In the genomic region with DNA sequence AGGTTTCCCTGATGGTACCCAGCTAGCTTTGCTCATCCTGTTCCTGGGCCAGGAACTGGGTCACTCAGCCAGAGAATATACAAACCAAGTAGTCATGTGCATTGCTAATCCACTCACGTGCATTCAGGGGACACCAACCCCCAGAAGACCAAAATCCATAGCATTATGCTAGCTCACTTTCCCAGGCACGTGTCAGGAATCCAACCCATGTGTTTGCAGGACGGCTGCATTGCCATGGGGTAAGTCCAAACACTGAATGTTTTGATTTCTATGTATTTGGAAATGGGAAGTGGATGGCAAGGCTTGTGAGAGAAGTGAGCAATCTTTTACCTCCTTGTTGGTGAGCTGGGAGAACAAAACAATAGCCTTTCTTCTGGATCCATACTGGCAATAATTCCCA, we compare ENCODE assay signal across 2 cellular contexts.
TF ChIP-seq lines count a peak whose summit lies in the region.

No MANE protein-coding gene starts in this region.

TF ChIP-seq in IMR-90, 13 proteins besides CTCF, POLR2A, EP300 and RAD21:
- TF ChIP-seq MXI1 (IDR thresholded peaks at IDR 0.05; ENCODE audit: borderline replicate concordance, low read depth, low read length) (peak; percentile 51; the same call in 1 of the 2 replicates), CHD1 (IDR thresholded peaks at IDR 0.05; ENCODE audit: low read depth, low read length) (no peak), MAZ (IDR thresholded peaks at IDR 0.05; ENCODE audit: borderline replicate concordance, low read depth, low read length) (no peak), BHLHE40 (IDR thresholded peaks at IDR 0.05; ENCODE audit: low read depth, low read length) (peak; percentile 97), CEBPB (IDR thresholded peaks at IDR 0.05; ENCODE audit: low read depth, low read length) (no peak), MAFK (IDR thresholded peaks at IDR 0.05; ENCODE audit: low read depth, low read length) (no peak), FOS (IDR thresholded peaks at IDR 0.05; ENCODE audit: low read depth, low read length) (no peak), ELK1 (IDR thresholded peaks at IDR 0.05; ENCODE audit: borderline replicate concordance, low read depth, low read length) (no peak)

TF ChIP-seq in H1, 55 proteins besides CTCF, POLR2A, EP300 and RAD21:
- TF ChIP-seq TEAD4 (IDR thresholded peaks at IDR 0.05; ENCODE audit: low read depth, low read length), result no peak
- TF ChIP-seq KDM5A (IDR thresholded peaks at IDR 0.05; ENCODE audit: low read length), result no peak
- TF ChIP-seq, protein P1, sequence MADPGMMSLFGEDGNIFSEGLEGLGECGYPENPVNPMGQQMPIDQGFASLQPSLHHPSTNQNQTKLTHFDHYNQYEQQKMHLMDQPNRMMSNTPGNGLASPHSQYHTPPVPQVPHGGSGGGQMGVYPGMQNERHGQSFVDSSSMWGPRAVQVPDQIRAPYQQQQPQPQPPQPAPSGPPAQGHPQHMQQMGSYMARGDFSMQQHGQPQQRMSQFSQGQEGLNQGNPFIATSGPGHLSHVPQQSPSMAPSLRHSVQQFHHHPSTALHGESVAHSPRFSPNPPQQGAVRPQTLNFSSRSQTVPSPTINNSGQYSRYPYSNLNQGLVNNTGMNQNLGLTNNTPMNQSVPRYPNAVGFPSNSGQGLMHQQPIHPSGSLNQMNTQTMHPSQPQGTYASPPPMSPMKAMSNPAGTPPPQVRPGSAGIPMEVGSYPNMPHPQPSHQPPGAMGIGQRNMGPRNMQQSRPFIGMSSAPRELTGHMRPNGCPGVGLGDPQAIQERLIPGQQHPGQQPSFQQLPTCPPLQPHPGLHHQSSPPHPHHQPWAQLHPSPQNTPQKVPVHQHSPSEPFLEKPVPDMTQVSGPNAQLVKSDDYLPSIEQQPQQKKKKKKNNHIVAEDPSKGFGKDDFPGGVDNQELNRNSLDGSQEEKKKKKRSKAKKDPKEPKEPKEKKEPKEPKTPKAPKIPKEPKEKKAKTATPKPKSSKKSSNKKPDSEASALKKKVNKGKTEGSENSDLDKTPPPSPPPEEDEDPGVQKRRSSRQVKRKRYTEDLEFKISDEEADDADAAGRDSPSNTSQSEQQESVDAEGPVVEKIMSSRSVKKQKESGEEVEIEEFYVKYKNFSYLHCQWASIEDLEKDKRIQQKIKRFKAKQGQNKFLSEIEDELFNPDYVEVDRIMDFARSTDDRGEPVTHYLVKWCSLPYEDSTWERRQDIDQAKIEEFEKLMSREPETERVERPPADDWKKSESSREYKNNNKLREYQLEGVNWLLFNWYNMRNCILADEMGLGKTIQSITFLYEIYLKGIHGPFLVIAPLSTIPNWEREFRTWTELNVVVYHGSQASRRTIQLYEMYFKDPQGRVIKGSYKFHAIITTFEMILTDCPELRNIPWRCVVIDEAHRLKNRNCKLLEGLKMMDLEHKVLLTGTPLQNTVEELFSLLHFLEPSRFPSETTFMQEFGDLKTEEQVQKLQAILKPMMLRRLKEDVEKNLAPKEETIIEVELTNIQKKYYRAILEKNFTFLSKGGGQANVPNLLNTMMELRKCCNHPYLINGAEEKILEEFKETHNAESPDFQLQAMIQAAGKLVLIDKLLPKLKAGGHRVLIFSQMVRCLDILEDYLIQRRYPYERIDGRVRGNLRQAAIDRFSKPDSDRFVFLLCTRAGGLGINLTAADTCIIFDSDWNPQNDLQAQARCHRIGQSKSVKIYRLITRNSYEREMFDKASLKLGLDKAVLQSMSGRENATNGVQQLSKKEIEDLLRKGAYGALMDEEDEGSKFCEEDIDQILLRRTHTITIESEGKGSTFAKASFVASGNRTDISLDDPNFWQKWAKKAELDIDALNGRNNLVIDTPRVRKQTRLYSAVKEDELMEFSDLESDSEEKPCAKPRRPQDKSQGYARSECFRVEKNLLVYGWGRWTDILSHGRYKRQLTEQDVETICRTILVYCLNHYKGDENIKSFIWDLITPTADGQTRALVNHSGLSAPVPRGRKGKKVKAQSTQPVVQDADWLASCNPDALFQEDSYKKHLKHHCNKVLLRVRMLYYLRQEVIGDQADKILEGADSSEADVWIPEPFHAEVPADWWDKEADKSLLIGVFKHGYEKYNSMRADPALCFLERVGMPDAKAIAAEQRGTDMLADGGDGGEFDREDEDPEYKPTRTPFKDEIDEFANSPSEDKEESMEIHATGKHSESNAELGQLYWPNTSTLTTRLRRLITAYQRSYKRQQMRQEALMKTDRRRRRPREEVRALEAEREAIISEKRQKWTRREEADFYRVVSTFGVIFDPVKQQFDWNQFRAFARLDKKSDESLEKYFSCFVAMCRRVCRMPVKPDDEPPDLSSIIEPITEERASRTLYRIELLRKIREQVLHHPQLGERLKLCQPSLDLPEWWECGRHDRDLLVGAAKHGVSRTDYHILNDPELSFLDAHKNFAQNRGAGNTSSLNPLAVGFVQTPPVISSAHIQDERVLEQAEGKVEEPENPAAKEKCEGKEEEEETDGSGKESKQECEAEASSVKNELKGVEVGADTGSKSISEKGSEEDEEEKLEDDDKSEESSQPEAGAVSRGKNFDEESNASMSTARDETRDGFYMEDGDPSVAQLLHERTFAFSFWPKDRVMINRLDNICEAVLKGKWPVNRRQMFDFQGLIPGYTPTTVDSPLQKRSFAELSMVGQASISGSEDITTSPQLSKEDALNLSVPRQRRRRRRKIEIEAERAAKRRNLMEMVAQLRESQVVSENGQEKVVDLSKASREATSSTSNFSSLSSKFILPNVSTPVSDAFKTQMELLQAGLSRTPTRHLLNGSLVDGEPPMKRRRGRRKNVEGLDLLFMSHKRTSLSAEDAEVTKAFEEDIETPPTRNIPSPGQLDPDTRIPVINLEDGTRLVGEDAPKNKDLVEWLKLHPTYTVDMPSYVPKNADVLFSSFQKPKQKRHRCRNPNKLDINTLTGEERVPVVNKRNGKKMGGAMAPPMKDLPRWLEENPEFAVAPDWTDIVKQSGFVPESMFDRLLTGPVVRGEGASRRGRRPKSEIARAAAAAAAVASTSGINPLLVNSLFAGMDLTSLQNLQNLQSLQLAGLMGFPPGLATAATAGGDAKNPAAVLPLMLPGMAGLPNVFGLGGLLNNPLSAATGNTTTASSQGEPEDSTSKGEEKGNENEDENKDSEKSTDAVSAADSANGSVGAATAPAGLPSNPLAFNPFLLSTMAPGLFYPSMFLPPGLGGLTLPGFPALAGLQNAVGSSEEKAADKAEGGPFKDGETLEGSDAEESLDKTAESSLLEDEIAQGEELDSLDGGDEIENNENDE (IDR thresholded peaks at IDR 0.05; ENCODE audit: insufficient replicate concordance, low read length), result no peak
- no peak for TF ChIP-seq JUN (IDR thresholded peaks at IDR 0.05; ENCODE audit: low read depth, low read length)
- TF ChIP-seq BRCA1 (IDR thresholded peaks at IDR 0.05; ENCODE audit: low read depth, low read length), result no peak
- no peak for TF ChIP-seq CHD1 (IDR thresholded peaks at IDR 0.05; ENCODE audit: low read depth, low read length)
- TF ChIP-seq GTF2F1 (IDR thresholded peaks at IDR 0.05; ENCODE audit: borderline replicate concordance, low read depth, low read length), result no peak
- TF ChIP-seq, protein P2, sequence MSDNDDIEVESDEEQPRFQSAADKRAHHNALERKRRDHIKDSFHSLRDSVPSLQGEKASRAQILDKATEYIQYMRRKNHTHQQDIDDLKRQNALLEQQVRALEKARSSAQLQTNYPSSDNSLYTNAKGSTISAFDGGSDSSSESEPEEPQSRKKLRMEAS (IDR thresholded peaks at IDR 0.05), result no peak
- TF ChIP-seq JUND (IDR thresholded peaks at IDR 0.05; ENCODE audit: low read length), result no peak
- no peak for TF ChIP-seq YY1 (IDR thresholded peaks at IDR 0.05; ENCODE audit: low read depth, low read length)
- TF ChIP-seq HDAC6 (IDR thresholded peaks at IDR 0.05; ENCODE audit: low read depth, low read length), result no peak
